Comparison of ENCODE assay signal across 20 cellular contexts in genomic region chr16:84359326-84359725, GRCh38. TPM values are rescaled to one million over a fixed set of nuclear protein-coding genes. Genes with fewer than 3 reads are reported as not detected.
DNase-seq lines count a peak whose midpoint lies in the region; ATAC-seq and TF ChIP-seq lines count a peak whose summit lies in the region.
"Had no signal": no experiment of that assay in that cellular context is flagged by ENCODE, and none has a peak within 500 bp of the region (broad histone marks: within the 10 kb centered on the region; RNA-seq: fewer than 3 reads in every experiment).

No MANE protein-coding gene starts in this region.

- intact Hi-C loops in activated CD8-positive, alpha-beta T cell treated with anti-CD3 and anti-CD28 coated beads for 36 hours (cut with micrococcal nuclease): no loop called here
- intact Hi-C loops in transverse colon (cut with DNase I; ENCODE audit: low total_unique reads): no loop called here

- no peak for ATAC-seq in activated naive CD8-positive, alpha-beta T cell treated with anti-CD3 and anti-CD28 coated beads, Interleukin-2, amount 10 ng/mL, durations not matched to agents 7 days and 5 days (ENCODE audit: low read depth)
- no peak for ATAC-seq in activated naive CD8-positive, alpha-beta T cell treated with anti-CD3 and anti-CD28 coated beads, Interleukin-2, amount 50 U/mL, for 24 hours
- ATAC-seq in activated CD8-positive, alpha-beta T cell treated with anti-CD3 and anti-CD28 coated beads for 36 hours: no peak
- no peak for ATAC-seq in effector memory CD8-positive, alpha-beta T cell (replicated peaks)
- no peak for ATAC-seq in HG03196 (IDR thresholded peaks at IDR 0.05; ENCODE audit: unreplicated experiment)
- ATAC-seq: K562 had no signal

- no peaks in the 10 kb centered on the region for H3K36me3 Mint-ChIP-seq in activated naive CD8-positive, alpha-beta T cell treated with anti-CD3 and anti-CD28 coated beads, Interleukin-2, amount 10 ng/mL, durations not matched to agents 7 days and 5 days
- no peaks in the 10 kb centered on the region for H3K36me3 Mint-ChIP-seq in activated naive CD8-positive, alpha-beta T cell treated with anti-CD3 and anti-CD28 coated beads, Interleukin-2, amount 50 U/mL, for 24 hours (ENCODE audit: low read depth)
- no peaks in the 10 kb centered on the region for H3K36me3 Mint-ChIP-seq in activated CD8-positive, alpha-beta T cell treated with anti-CD3 and anti-CD28 coated beads for 36 hours (ENCODE audit: low read depth)
- H3K36me3 Mint-ChIP-seq in effector memory CD8-positive, alpha-beta T cell (ENCODE audit: insufficient read depth): peaks cover 2% of the 10 kb centered on the region

- H3K4me1 Mint-ChIP-seq in activated naive CD8-positive, alpha-beta T cell treated with anti-CD3 and anti-CD28 coated beads, Interleukin-2, amount 10 ng/mL, durations not matched to agents 7 days and 5 days: peaks cover 21% of the 10 kb centered on the region
- peaks cover 42% of the 10 kb centered on the region for H3K4me1 Mint-ChIP-seq in activated naive CD8-positive, alpha-beta T cell treated with anti-CD3 and anti-CD28 coated beads, Interleukin-2, amount 50 U/mL, for 24 hours
- H3K4me1 Mint-ChIP-seq in activated CD8-positive, alpha-beta T cell treated with anti-CD3 and anti-CD28 coated beads for 36 hours (ENCODE audit: low read depth): peaks cover 31% of the 10 kb centered on the region
- peaks cover 9 to 10% of the 10 kb centered on the region in 2 donors for H3K4me1 Mint-ChIP-seq in effector memory CD8-positive, alpha-beta T cell (ENCODE audit: low read depth in 2 of 2)

- H3K9me3 Mint-ChIP-seq in activated naive CD8-positive, alpha-beta T cell treated with anti-CD3 and anti-CD28 coated beads, Interleukin-2, amount 10 ng/mL, durations not matched to agents 7 days and 5 days: no peaks in the 10 kb centered on the region
- no peaks in the 10 kb centered on the region for H3K9me3 Mint-ChIP-seq in activated naive CD8-positive, alpha-beta T cell treated with anti-CD3 and anti-CD28 coated beads, Interleukin-2, amount 50 U/mL, for 24 hours
- H3K9me3 Mint-ChIP-seq in activated CD8-positive, alpha-beta T cell treated with anti-CD3 and anti-CD28 coated beads for 36 hours: no peaks in the 10 kb centered on the region
- H3K9me3 Mint-ChIP-seq in effector memory CD8-positive, alpha-beta T cell: no peaks in the 10 kb centered on the region

- peak overlapping the region; percentile 56 for H3K27ac Mint-ChIP-seq in activated naive CD8-positive, alpha-beta T cell treated with anti-CD3 and anti-CD28 coated beads, Interleukin-2, amount 10 ng/mL, durations not matched to agents 7 days and 5 days
- H3K27ac Mint-ChIP-seq in activated naive CD8-positive, alpha-beta T cell treated with anti-CD3 and anti-CD28 coated beads, Interleukin-2, amount 50 U/mL, for 24 hours: no peak overlapping the region
- H3K27ac Mint-ChIP-seq in activated CD8-positive, alpha-beta T cell treated with anti-CD3 and anti-CD28 coated beads for 36 hours: peak overlapping the region; percentile 84
- H3K27ac Mint-ChIP-seq in effector memory CD8-positive, alpha-beta T cell: peak overlapping the region; percentile 2 to 24

- POLR2A ChIA-PET in activated naive CD8-positive, alpha-beta T cell treated with anti-CD3 and anti-CD28 coated beads, Interleukin-2, amount 10 ng/mL, durations not matched to agents 7 days and 5 days (lab: Charles Lee): no interaction called here
- POLR2A ChIA-PET in activated CD8-positive, alpha-beta T cell treated with anti-CD3 and anti-CD28 coated beads for 36 hours (lab: Charles Lee): no interaction called here

- no peak for TF ChIP-seq EP300 in transverse colon (IDR thresholded peaks at IDR 0.05; ENCODE audit: low read depth)

- H3K27ac ChIP-seq in transverse colon: peak overlapping the region; percentile 75 to 80 (median 77)
- H3K27ac ChIP-seq: BLaER1, RWPE1 had no signal

- H3K4me3 ChIP-seq in transverse colon: no peak overlapping the region
- H3K4me3 ChIP-seq: BLaER1, K562 had no signal

- H3K4me3 Mint-ChIP-seq in activated naive CD8-positive, alpha-beta T cell treated with anti-CD3 and anti-CD28 coated beads, Interleukin-2, amount 10 ng/mL, durations not matched to agents 7 days and 5 days: no peak overlapping the region
- H3K4me3 Mint-ChIP-seq in activated naive CD8-positive, alpha-beta T cell treated with anti-CD3 and anti-CD28 coated beads, Interleukin-2, amount 50 U/mL, for 24 hours: no peak overlapping the region
- no peak overlapping the region for H3K4me3 Mint-ChIP-seq in activated CD8-positive, alpha-beta T cell treated with anti-CD3 and anti-CD28 coated beads for 36 hours
- no peak overlapping the region for H3K4me3 Mint-ChIP-seq in effector memory CD8-positive, alpha-beta T cell

- H3K9me3 ChIP-seq in transverse colon: no peaks in the 10 kb centered on the region
- H3K9me3 ChIP-seq: BLaER1 had no signal

- in situ Hi-C loops in transverse colon (cut with MboI; ENCODE audit: low pct_ligation_motif_present in 1 of 4, low pct_unique_long_range_greater_than_20kb in 1 of 4, low sequenced_read_pairs in 3 of 4): no loop called here

- no peaks in the 10 kb centered on the region for H3K27me3 ChIP-seq in transverse colon
- H3K27me3 ChIP-seq: BLaER1 had no signal

- CTCF ChIA-PET in activated CD8-positive, alpha-beta T cell treated with anti-CD3 and anti-CD28 coated beads for 36 hours (lab: Charles Lee): no interaction called here

- DNase-seq in activated naive CD8-positive, alpha-beta T cell treated with anti-CD3 and anti-CD28 coated beads, Interleukin-2, amount 10 ng/mL, durations not matched to agents 7 days and 5 days: no peak
- DNase-seq in activated naive CD8-positive, alpha-beta T cell treated with anti-CD3 and anti-CD28 coated beads, Interleukin-2, amount 50 U/mL, for 24 hours: no peak
- DNase-seq in activated CD8-positive, alpha-beta T cell treated with anti-CD3 and anti-CD28 coated beads for 36 hours: no peak
- no peak for DNase-seq in effector memory CD8-positive, alpha-beta T cell
- DNase-seq in transverse colon (no peak), activated T-cell treated with anti-CD3 and anti-CD28 coated beads for 4 hours (no peak), cerebellum (ENCODE audit: low spot score) (no peak)
- DNase-seq: GF-D8; GOT3; MV-4-11; NCI-H1417 treated with DMSO at 0.1 percent for 48 hours; NCI-H2029; NCI-H2171; NCI-H446; NK-92 treated with Interleukin-12 subunit alpha and Interleukin-12 subunit beta, amount 100 ng/mL, for 24 hours had no signal

- TF ChIP-seq POLR2A in transverse colon (IDR thresholded peaks at IDR 0.05): no peak

- no peak for TF ChIP-seq CTCF in activated CD8-positive, alpha-beta T cell treated with anti-CD3 and anti-CD28 coated beads for 36 hours (IDR thresholded peaks at IDR 0.05)
- TF ChIP-seq CTCF in transverse colon (IDR thresholded peaks at IDR 0.05): no peak

- H3K4me1 ChIP-seq in transverse colon: peaks cover 5 to 37% (median 25%) of the 10 kb centered on the region in 4 donors

- WGBS in transverse colon (ENCODE audit: low coverage in 1 of 2), 2 donors: 0 to 54% methylated on average over 1 to 8 of the region's 8 CpGs

- no peaks in the 10 kb centered on the region for H3K36me3 ChIP-seq in transverse colon
- H3K36me3 ChIP-seq: BLaER1 had no signal

- peaks cover 11% of the 10 kb centered on the region for H3K27me3 Mint-ChIP-seq in activated naive CD8-positive, alpha-beta T cell treated with anti-CD3 and anti-CD28 coated beads, Interleukin-2, amount 10 ng/mL, durations not matched to agents 7 days and 5 days
- peaks cover 2% of the 10 kb centered on the region for H3K27me3 Mint-ChIP-seq in activated naive CD8-positive, alpha-beta T cell treated with anti-CD3 and anti-CD28 coated beads, Interleukin-2, amount 50 U/mL, for 24 hours
- peaks cover 6% of the 10 kb centered on the region for H3K27me3 Mint-ChIP-seq in activated CD8-positive, alpha-beta T cell treated with anti-CD3 and anti-CD28 coated beads for 36 hours
- H3K27me3 Mint-ChIP-seq in effector memory CD8-positive, alpha-beta T cell: peaks cover 19 to 54% of the 10 kb centered on the region in 2 donors

RNA-seq across cellular contexts. Expression of gene ATP2C2, which starts 9.0 kb away (rescaled TPM):
- total RNA-seq in activated naive CD8-positive, alpha-beta T cell treated with anti-CD3 and anti-CD28 coated beads, Interleukin-2, amount 10 ng/mL, durations not matched to agents 7 days and 5 days: not detected
- not detected for total RNA-seq in activated CD8-positive, alpha-beta T cell treated with anti-CD3 and anti-CD28 coated beads for 36 hours
- total RNA-seq in transverse colon (1,000 to 10,000 TPM in 1 of 4 donors, 100 to 1,000 TPM in 3; 138 to 3,342 (median 155) TPM), cerebellum (6.6 TPM)
- total RNA-seq: Daoy had no signal

Comparison
In these comparisons a context has a peak if more than half of its experiments do, and no peak if none do; other contexts are left out.
1. RNA of gene ATP2C2, which starts 9.0 kb away (total RNA-seq): 138 to 3,342 TPM in transverse colon; 6.6 TPM in cerebellum (single experiment), not detected in activated CD8-positive, alpha-beta T cell treated with anti-CD3 and anti-CD28 coated beads for 36 hours and not detected in activated naive CD8-positive, alpha-beta T cell treated with anti-CD3 and anti-CD28 coated beads, Interleukin-2, amount 10 ng/mL, durations not matched to agents 7 days and 5 days; every median in the first group is over 10 times any median in the second.